Comparison of ENCODE assay signal across 10 cellular contexts in the genomic region with DNA sequence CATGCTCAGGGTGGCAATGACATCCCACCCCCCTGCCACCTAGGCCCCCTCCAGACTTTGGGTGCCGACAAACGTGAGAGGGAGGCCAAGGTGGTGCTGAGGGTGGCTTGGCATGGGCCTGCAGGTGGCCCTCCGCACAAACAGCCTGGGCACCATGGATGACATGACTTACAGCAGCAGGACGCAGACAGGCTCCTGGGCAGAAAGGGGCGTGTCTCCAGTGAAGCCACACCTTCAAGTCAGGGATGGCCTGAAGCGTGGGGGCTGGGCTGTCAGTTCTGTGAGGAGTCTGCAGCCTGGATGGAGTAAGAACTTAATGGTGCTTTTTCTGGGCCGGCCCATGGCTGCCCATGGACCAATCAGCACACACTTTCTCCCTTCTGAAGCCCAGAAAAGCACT. TPM values are rescaled to one million over a fixed set of nuclear protein-coding genes. Genes with fewer than 3 reads are reported as not detected.
DNase-seq lines count a peak whose midpoint lies in the region; ATAC-seq lines count a peak whose summit lies in the region.
"Had no signal": no experiment of that assay in that cellular context is flagged by ENCODE, and none has a peak within 500 bp of the region (broad histone marks: within the 10 kb centered on the region; RNA-seq: fewer than 3 reads in every experiment).

No MANE protein-coding gene starts in this region.

- ATAC-seq in activated T-cell treated with anti-CD3 and anti-CD28 coated beads, Interleukin-2, amount 50 U/mL, for 72 hours (replicated peaks in 1 of 2) = peak; percentile 32 to 41
- peak; percentile 12 for ATAC-seq in stimulated activated memory B cell treated with anti-CD40 and anti-IgM and Interleukin-4, amounts not matched to agents 10 μg/mL and 1 μg/mL and 100 μg/mL, for 72 hours
- ATAC-seq in HG02870 (IDR thresholded peaks at IDR 0.05; ENCODE audit: unreplicated experiment) (no peak), GM18517 (IDR thresholded peaks at IDR 0.05; ENCODE audit: unreplicated experiment) (no peak)

- H3K27ac Mint-ChIP-seq in activated T-cell treated with anti-CD3 and anti-CD28 coated beads, Interleukin-2, amount 50 U/mL, for 72 hours = no peak overlapping the region
- H3K27ac Mint-ChIP-seq in activated T-cell treated with anti-CD3 and anti-CD28 coated beads, Interleukin-2, amount 50 U/mL, for 24 hours = no peak overlapping the region
- no peak overlapping the region for H3K27ac Mint-ChIP-seq in stimulated activated memory B cell treated with anti-CD40 and anti-IgM and Interleukin-4, amounts not matched to agents 10 μg/mL and 1 μg/mL and 100 μg/mL, for 72 hours

- DNase-seq in activated T-cell treated with anti-CD3 and anti-CD28 coated beads, Interleukin-2, amount 50 U/mL, for 72 hours = no peak
- no peak for DNase-seq in activated T-cell treated with anti-CD3 and anti-CD28 coated beads, Interleukin-2, amount 50 U/mL, for 24 hours
- DNase-seq in SW480 (ENCODE audit: low spot score) = peak; percentile 18
- peak; percentile 75 for DNase-seq in iPS DF 4.7 (ENCODE audit: extremely low read depth, low spot score)
- no peak for DNase-seq in activated effector memory CD4-positive, alpha-beta T cell treated with anti-CD3 and anti-CD28 coated beads, Interleukin-2, amount 50 U/mL, for 16 hours
- DNase-seq: Calu3, NCI-H1694 had no signal

- peaks cover 3 to 6% of the 10 kb centered on the region in 2 donors for H3K9me3 Mint-ChIP-seq in activated T-cell treated with anti-CD3 and anti-CD28 coated beads, Interleukin-2, amount 50 U/mL, for 72 hours
- peaks cover under 1% of the 10 kb centered on the region for H3K9me3 Mint-ChIP-seq in activated T-cell treated with anti-CD3 and anti-CD28 coated beads, Interleukin-2, amount 50 U/mL, for 24 hours
- peaks cover 5% of the 10 kb centered on the region for H3K9me3 Mint-ChIP-seq in stimulated activated memory B cell treated with anti-CD40 and anti-IgM and Interleukin-4, amounts not matched to agents 10 μg/mL and 1 μg/mL and 100 μg/mL, for 72 hours

- no peak overlapping the region for H3K4me3 Mint-ChIP-seq in activated T-cell treated with anti-CD3 and anti-CD28 coated beads, Interleukin-2, amount 50 U/mL, for 72 hours
- H3K4me3 Mint-ChIP-seq in activated T-cell treated with anti-CD3 and anti-CD28 coated beads, Interleukin-2, amount 50 U/mL, for 24 hours = no peak overlapping the region
- H3K4me3 Mint-ChIP-seq in stimulated activated memory B cell treated with anti-CD40 and anti-IgM and Interleukin-4, amounts not matched to agents 10 μg/mL and 1 μg/mL and 100 μg/mL, for 72 hours = no peak overlapping the region

- peaks cover 0 to under 1% of the 10 kb centered on the region in 2 donors for H3K36me3 Mint-ChIP-seq in activated T-cell treated with anti-CD3 and anti-CD28 coated beads, Interleukin-2, amount 50 U/mL, for 72 hours (ENCODE audit: insufficient read depth in 2 of 2)
- H3K36me3 Mint-ChIP-seq in activated T-cell treated with anti-CD3 and anti-CD28 coated beads, Interleukin-2, amount 50 U/mL, for 24 hours (ENCODE audit: low read depth) = peaks cover 11% of the 10 kb centered on the region
- no peaks in the 10 kb centered on the region for H3K36me3 Mint-ChIP-seq in stimulated activated memory B cell treated with anti-CD40 and anti-IgM and Interleukin-4, amounts not matched to agents 10 μg/mL and 1 μg/mL and 100 μg/mL, for 72 hours

- H3K4me1 Mint-ChIP-seq in activated T-cell treated with anti-CD3 and anti-CD28 coated beads, Interleukin-2, amount 50 U/mL, for 72 hours (ENCODE audit: low read depth) = no peaks in the 10 kb centered on the region
- no peaks in the 10 kb centered on the region for H3K4me1 Mint-ChIP-seq in activated T-cell treated with anti-CD3 and anti-CD28 coated beads, Interleukin-2, amount 50 U/mL, for 24 hours (ENCODE audit: low read depth)
- H3K4me1 Mint-ChIP-seq in stimulated activated memory B cell treated with anti-CD40 and anti-IgM and Interleukin-4, amounts not matched to agents 10 μg/mL and 1 μg/mL and 100 μg/mL, for 72 hours = no peaks in the 10 kb centered on the region

- no peaks in the 10 kb centered on the region for H3K27me3 Mint-ChIP-seq in activated T-cell treated with anti-CD3 and anti-CD28 coated beads, Interleukin-2, amount 50 U/mL, for 72 hours (ENCODE audit: low read depth)
- H3K27me3 Mint-ChIP-seq in activated T-cell treated with anti-CD3 and anti-CD28 coated beads, Interleukin-2, amount 50 U/mL, for 24 hours = no peaks in the 10 kb centered on the region
- no peaks in the 10 kb centered on the region for H3K27me3 Mint-ChIP-seq in stimulated activated memory B cell treated with anti-CD40 and anti-IgM and Interleukin-4, amounts not matched to agents 10 μg/mL and 1 μg/mL and 100 μg/mL, for 72 hours

RNA-seq across cellular contexts. Expression of a gene that starts 25.3 kb away (rescaled TPM):
- 10 to 100 TPM; 70.8 to 73.3 TPM for total RNA-seq in activated T-cell treated with anti-CD3 and anti-CD28 coated beads, Interleukin-2, amount 50 U/mL, for 72 hours

RNA-seq across cellular contexts. Expression of a gene that starts 34.5 kb away (rescaled TPM):
- total RNA-seq in activated T-cell treated with anti-CD3 and anti-CD28 coated beads, Interleukin-2, amount 50 U/mL, for 72 hours = 1 to 10 TPM; 7.2 to 7.3 TPM

Comparison
In these comparisons a context has a peak if more than half of its experiments do, and no peak if none do; other contexts are left out.
1. ATAC-seq: peak in activated T-cell treated with anti-CD3 and anti-CD28 coated beads, Interleukin-2, amount 50 U/mL, for 72 hours (2 of 2) and stimulated activated memory B cell treated with anti-CD40 and anti-IgM and Interleukin-4, amounts not matched to agents 10 μg/mL and 1 μg/mL and 100 μg/mL, for 72 hours (single experiment); none in HG02870 (single experiment) and GM18517 (single experiment).
2. DNase-seq: peak in SW480 (single experiment) and iPS DF 4.7 (single experiment); none in activated T-cell treated with anti-CD3 and anti-CD28 coated beads, Interleukin-2, amount 50 U/mL, for 72 hours (0 of 2), activated T-cell treated with anti-CD3 and anti-CD28 coated beads, Interleukin-2, amount 50 U/mL, for 24 hours (single experiment) and activated effector memory CD4-positive, alpha-beta T cell treated with anti-CD3 and anti-CD28 coated beads, Interleukin-2, amount 50 U/mL, for 16 hours (single experiment).